In genomic region chr5:81194633-81195333, GRCh38 we compare ENCODE assay signal across 8 cellular contexts. TPM values are rescaled to one million over a fixed set of nuclear protein-coding genes. Genes with fewer than 3 reads are reported as not detected.
DNase-seq lines count a peak whose midpoint lies in the region; ATAC-seq and TF ChIP-seq lines count a peak whose summit lies in the region.

No MANE protein-coding gene starts in this region.

- no peaks in the 10 kb centered on the region for H3K36me3 Mint-ChIP-seq in activated T-cell treated with anti-CD3 and anti-CD28 coated beads, Interleukin-2, amount 50 U/mL, for 72 hours (ENCODE audit: insufficient read depth in 2 of 2)
- H3K36me3 Mint-ChIP-seq in neural crest cell (ENCODE audit: low read depth) = no peaks in the 10 kb centered on the region

- peak; percentile 77 for DNase-seq in COR-L47 (lab: John Stamatoyannopoulos, UW)
- DNase-seq in HuH-7 (ENCODE audit: low spot score) = peak; percentile 86
- DNase-seq in RKO (ENCODE audit: low spot score) = peak; percentile 80
- peak; percentile 82 to 88 for DNase-seq in activated T-cell treated with anti-CD3 and anti-CD28 coated beads, Interleukin-2, amount 50 U/mL, for 72 hours
- DNase-seq in fibroblast of peridontal ligament (ENCODE audit: extremely low read depth) = peak; percentile 79
- peak; percentile 90 for DNase-seq in neural crest cell (ENCODE audit: low read depth, low spot score)
- peak; percentile 71 for DNase-seq in stimulated activated naive CD4-positive, alpha-beta T cell treated with Interleukin-2 at 50 U/mL for 16 hours (lab: John Stamatoyannopoulos, UW)

- ATAC-seq in GM21390 (IDR thresholded peaks at IDR 0.05; ENCODE audit: unreplicated experiment) = peak; percentile 96
- ATAC-seq in activated T-cell treated with anti-CD3 and anti-CD28 coated beads, Interleukin-2, amount 50 U/mL, for 72 hours (replicated peaks in 1 of 2) = peak; percentile 95 to 96

- H3K27me3 Mint-ChIP-seq in activated T-cell treated with anti-CD3 and anti-CD28 coated beads, Interleukin-2, amount 50 U/mL, for 72 hours (ENCODE audit: low read depth) = no peaks in the 10 kb centered on the region
- no peaks in the 10 kb centered on the region for H3K27me3 Mint-ChIP-seq in neural crest cell (ENCODE audit: low read depth)

- peak overlapping the region; percentile 47 to 71 for H3K4me3 Mint-ChIP-seq in activated T-cell treated with anti-CD3 and anti-CD28 coated beads, Interleukin-2, amount 50 U/mL, for 72 hours
- H3K4me3 Mint-ChIP-seq in neural crest cell = peak overlapping the region; percentile 36

- H3K4me1 Mint-ChIP-seq in activated T-cell treated with anti-CD3 and anti-CD28 coated beads, Interleukin-2, amount 50 U/mL, for 72 hours (ENCODE audit: low read depth) = peaks cover 10% of the 10 kb centered on the region
- peaks cover 45% of the 10 kb centered on the region for H3K4me1 Mint-ChIP-seq in neural crest cell

- TF ChIP-seq CTCF in neural crest cell (conservative IDR thresholded peaks at IDR 0.05) = peak; percentile 96

- no peaks in the 10 kb centered on the region for H3K9me3 Mint-ChIP-seq in activated T-cell treated with anti-CD3 and anti-CD28 coated beads, Interleukin-2, amount 50 U/mL, for 72 hours
- peaks cover 3% of the 10 kb centered on the region for H3K9me3 Mint-ChIP-seq in neural crest cell

- H3K27ac Mint-ChIP-seq in activated T-cell treated with anti-CD3 and anti-CD28 coated beads, Interleukin-2, amount 50 U/mL, for 72 hours = peak overlapping the region; percentile 77
- H3K27ac Mint-ChIP-seq in neural crest cell (ENCODE audit: unreplicated experiment) = peak overlapping the region; percentile 41

RNA-seq across cellular contexts. Expression of gene CKMT2, which starts 38.3 kb away (rescaled TPM):
- not detected for total RNA-seq in activated T-cell treated with anti-CD3 and anti-CD28 coated beads, Interleukin-2, amount 50 U/mL, for 72 hours
- total RNA-seq in neural crest cell = 0.86 TPM in 1 of 2 replicates, not detected in the other

Comparison
In these comparisons a context has a peak if more than half of its experiments do, and no peak if none do; other contexts are left out.
1. Peak in every context shown above with its lines: DNase-seq and ATAC-seq.